ENCODE assay signal across 23 cellular contexts in genomic region chr2:178108176-178108575, GRCh38.
"Had no signal": no experiment of that assay in that cellular context is flagged by ENCODE, and none has a peak within 500 bp of the region (broad histone marks: within the 10 kb centered on the region; RNA-seq: fewer than 3 reads in every experiment).

No MANE protein-coding gene starts in this region.

- ATAC-seq: HepG2 had no signal

- FAIRE-seq: HepG2, RCC 7860 had no signal

- H3K4me3 ChIP-seq: SJSA1, SK-N-MC had no signal

- H3K4me2 ChIP-seq: KMS-11 had no signal

- DNase-seq: IMR-90, Kasumi-1, MM.1S, NCI-H1092 treated with DMSO at 0.1 percent for 48 hours, NCI-H1436, NCI-H187, NCI-H2029, NCI-H2081 treated with DMSO at 0.1 percent for 48 hours, NCI-H2171, NCI-H226, NCI-H446, NCI-H510A, NCI-H524 treated with DMSO at 0.1 percent for 48 hours, NCI-H69, NCI-H774, Right ventricle myocardium superior, RPMI8226, SIG-M5 had no signal

- H3K9me3 ChIP-seq: SJSA1 had no signal

- H3K27ac ChIP-seq: KMS-11, SJSA1, SK-N-MC had no signal

- H3K9ac ChIP-seq: KMS-11 had no signal

- H3K36me3 ChIP-seq: SJSA1 had no signal

- H3K27me3 ChIP-seq: SJSA1 had no signal
